9 cellular contexts compared by ENCODE assay signal in genomic region chr3:98188553-98188952, GRCh38. TPM values are rescaled to one million over a fixed set of nuclear protein-coding genes. Genes with fewer than 3 reads are reported as not detected.
DNase-seq lines count a peak whose midpoint lies in the region; TF ChIP-seq lines count a peak whose summit lies in the region.
"Had no signal": no experiment of that assay in that cellular context is flagged by ENCODE, and none has a peak within 500 bp of the region (broad histone marks: within the 10 kb centered on the region; RNA-seq: fewer than 3 reads in every experiment).

No MANE protein-coding gene starts in this region.

- no peak overlapping the region for H3K4me2 ChIP-seq in OCI-LY7 (ENCODE audit: low read length)

- intact Hi-C loops in OCI-LY7 (cut with micrococcal nuclease; ENCODE audit: unreplicated experiment), result no loop called here

- H3K4me1 ChIP-seq in OCI-LY7 (ENCODE audit: insufficient read depth, low read length, poor library complexity, severe bottlenecking), result no peaks in the 10 kb centered on the region

- no peaks in the 10 kb centered on the region for H3K27me3 ChIP-seq in H7 (ENCODE audit: control insufficient read depth, insufficient read depth, low read length)

- no peaks in the 10 kb centered on the region for H3K9me3 ChIP-seq in OCI-LY7 (ENCODE audit: low read length)

- BruUV-seq in OCI-LY7 (replicated peaks; lab: Mats Ljungman, UMichigan), result no TSS peak

- no peaks in the 10 kb centered on the region for H4K20me1 ChIP-seq in OCI-LY7 (ENCODE audit: insufficient read depth, low read length)

- H3K4me3 ChIP-seq in GM12875 (ENCODE audit: low read depth, low read length) (no peak overlapping the region), OCI-LY7 (ENCODE audit: low read depth, low read length, poor library complexity, severe bottlenecking) (no peak overlapping the region), H7 (ENCODE audit: insufficient read depth, low read depth, low read length) (no peak overlapping the region)

- H3K4me1 Mint-ChIP-seq in HFFc6 (ENCODE audit: low read depth), result no peaks in the 10 kb centered on the region

- H3K9me3 Mint-ChIP-seq in HFFc6, result peaks cover 9% of the 10 kb centered on the region
- H3K9me3 Mint-ChIP-seq: stimulated activated naive CD8-positive, alpha-beta T cell treated with anti-CD3 and anti-CD28 coated beads, Interleukin-15, Interleukin-2, amounts not matched to agents 100 ng/mL and 50 ng/mL, for 24 hours had no signal

- no peaks in the 10 kb centered on the region for H3K27me3 Mint-ChIP-seq in HFFc6 (ENCODE audit: insufficient read depth)
- H3K27me3 Mint-ChIP-seq: stimulated activated naive CD8-positive, alpha-beta T cell treated with anti-CD3 and anti-CD28 coated beads, Interleukin-15, Interleukin-2, amounts not matched to agents 100 ng/mL and 50 ng/mL, for 24 hours had no signal

- peak; percentile 58 for TF ChIP-seq CTCF in GM12875 (IDR thresholded peaks at IDR 0.05; ENCODE audit: borderline replicate concordance, insufficient read depth, low read depth, low read length)
- peak; percentile 15; the same call in 1 of the 2 replicates for TF ChIP-seq CTCF in HFFc6 (IDR thresholded peaks at IDR 0.05)
- peak; percentile 58 for TF ChIP-seq CTCF in OCI-LY7 (conservative IDR thresholded peaks at IDR 0.05; ENCODE audit: low read length)

- DNase-seq in HFFc6, result no peak
- peak; percentile 12 for DNase-seq in OCI-LY7 (ENCODE audit: low spot score)
- DNase-seq in inferior parietal cortex (ENCODE audit: extremely low spot score), result peak; percentile 9
- DNase-seq in HuH-7.5 (ENCODE audit: low spot score), result no peak
- DNase-seq in DMS114 treated with DMSO at 0.1 percent for 48 hours (lab: John Stamatoyannopoulos, UW; ENCODE audit: unreplicated experiment), result no peak
- no peak for DNase-seq in SHP77 treated with DMSO at 0.1 percent for 48 hours (lab: John Stamatoyannopoulos, UW)
- DNase-seq in H7, result no peak

- H3K9me2 ChIP-seq in OCI-LY7 (ENCODE audit: insufficient read depth, low read length), result no peaks in the 10 kb centered on the region

- no peaks in the 10 kb centered on the region for H3K36me3 ChIP-seq in OCI-LY7 (ENCODE audit: insufficient read depth, low read length)
- H3K36me3 ChIP-seq in H7 (replicated peaks; ENCODE audit: control insufficient read depth, insufficient read depth, low read length), result no peaks in the 10 kb centered on the region

- H3K4me3 Mint-ChIP-seq in HFFc6, result no peak overlapping the region
- H3K4me3 Mint-ChIP-seq: stimulated activated naive CD8-positive, alpha-beta T cell treated with anti-CD3 and anti-CD28 coated beads, Interleukin-15, Interleukin-2, amounts not matched to agents 100 ng/mL and 50 ng/mL, for 24 hours had no signal

- H3K27ac ChIP-seq in OCI-LY7 (ENCODE audit: low read depth, low read length, poor library complexity, severe bottlenecking), result no peak overlapping the region

- H3K79me2 ChIP-seq in OCI-LY7 (ENCODE audit: insufficient read depth, low read depth, low read length), result no peaks in the 10 kb centered on the region

- H3K27ac Mint-ChIP-seq in HFFc6, result no peak overlapping the region
- H3K27ac Mint-ChIP-seq: stimulated activated naive CD8-positive, alpha-beta T cell treated with anti-CD3 and anti-CD28 coated beads, Interleukin-15, Interleukin-2, amounts not matched to agents 100 ng/mL and 50 ng/mL, for 24 hours had no signal

- POLR2A ChIA-PET in OCI-LY7 (lab: Charles Lee), result no interaction called here

- H2AFZ ChIP-seq in OCI-LY7 (ENCODE audit: low read length), result no peak overlapping the region

- no peaks in the 10 kb centered on the region for H3K36me3 Mint-ChIP-seq in HFFc6 (ENCODE audit: low read depth)

- CTCF ChIA-PET in OCI-LY7 (lab: Charles Lee; ENCODE audit: unreplicated experiment), result no interaction called here

RNA-seq across cellular contexts. Expression of gene OR5H15, which starts 22.1 kb away (rescaled TPM):
- not detected for total RNA-seq in HFFc6 (2021; fragmentation: NEBNext Ultra II Directional; extraction: Animal tissue kit (Norgen Biotek cat#: 25700))
- not detected in 2 replicates for total RNA-seq in OCI-LY7 (2014; rRNA removed; shearing (Covaris generic))
- not detected in 2 replicates for total RNA-seq in OCI-LY7 (2022)
- total RNA-seq in H7 (2014; rRNA removed; shearing (Covaris generic)), result not detected in 2 replicates

RNA-seq across cellular contexts. Expression of gene OR5H14, which starts 41.3 kb away (rescaled TPM):
- not detected for total RNA-seq in HFFc6 (2021; fragmentation: NEBNext Ultra II Directional; extraction: Animal tissue kit (Norgen Biotek cat#: 25700))
- total RNA-seq in OCI-LY7 (2014; rRNA removed; shearing (Covaris generic)), result not detected in 2 replicates
- total RNA-seq in OCI-LY7 (2022), result not detected in 2 replicates
- total RNA-seq in H7 (2014; rRNA removed; shearing (Covaris generic)), result not detected in 2 replicates

RNA-seq across cellular contexts. Expression of gene OR5H1, which starts 58.0 kb away (rescaled TPM):
- not detected for total RNA-seq in HFFc6 (2021; fragmentation: NEBNext Ultra II Directional; extraction: Animal tissue kit (Norgen Biotek cat#: 25700))
- not detected in 2 replicates for total RNA-seq in OCI-LY7 (2014; rRNA removed; shearing (Covaris generic))
- total RNA-seq in OCI-LY7 (2022), result not detected in 2 replicates
- total RNA-seq in H7 (2014; rRNA removed; shearing (Covaris generic)), result not detected in 2 replicates

Comparison
In these comparisons a context has a peak if more than half of its experiments do, and no peak if none do; other contexts are left out.
1. DNase-seq: peak in OCI-LY7 (single experiment) and inferior parietal cortex (single experiment); none in HFFc6 (single experiment), HuH-7.5 (single experiment), DMS114 treated with DMSO at 0.1 percent for 48 hours (single experiment), SHP77 treated with DMSO at 0.1 percent for 48 hours (single experiment) and H7 (single experiment).
2. Peak in every context shown above with its lines, with median percentiles within 50 percentile points of each other: CTCF ChIP-seq.